8 cellular contexts compared by ENCODE assay signal in genomic region chr7:143263266-143264195, GRCh38.
DNase-seq lines count a peak whose midpoint lies in the region; ATAC-seq and TF ChIP-seq lines count a peak whose summit lies in the region.

Gene GSTK1, plus strand, starts transcription at chr7:143263441. Its CDS starts 73 bp downstream, at chr7:143263514.

- H3K36me3 ChIP-seq in iPS-20b (ENCODE audit: insufficient read depth, low read depth, low read length), result peaks cover 7% of the 10 kb centered on the region; the same call in 1 of the 2 replicates

- no peaks in the 10 kb centered on the region for H3K4me1 ChIP-seq in iPS-20b (ENCODE audit: insufficient read depth, low read length)

- H3K4me3 ChIP-seq in iPS-20b (ENCODE audit: low read length) (peak within 1 kb of the TSS; percentile 84), skin epidermis (peak within 1 kb of the TSS; percentile 60 to 88 (median 74))

- peak within 1 kb of the TSS; percentile 86 for H3K27ac ChIP-seq in VCaP
- no peak within 1 kb of the TSS for H3K27ac ChIP-seq in iPS-20b (ENCODE audit: low read length)
- H3K27ac ChIP-seq in skin epidermis, result peak within 1 kb of the TSS; percentile 82 to 97 (median 91)

- in situ Hi-C loops in T47D (cut with HindIII; ENCODE audit: low pct_unique_long_range_greater_than_20kb, low sequenced_read_pairs), result no loop called here

- DNase-seq in NCI-H1694 treated with DMSO at 0.1 percent for 48 hours (lab: John Stamatoyannopoulos, UW), result peak; percentile 15
- no peak for DNase-seq in NCI-H1694 (lab: John Stamatoyannopoulos, UW)
- DNase-seq in NCI-H2081 treated with DMSO at 0.1 percent for 48 hours (lab: John Stamatoyannopoulos, UW), result peak; percentile 28
- peak; percentile 65 to 67 for DNase-seq in T47D (ENCODE audit: low read depth in 1 of 2, low spot score in 1 of 2)

- TF ChIP-seq CTCF in VCaP (conservative IDR thresholded peaks at IDR 0.05), result 0 out of 2 replicates have a peak, but pooled peaks have one; percentile 4

- no peaks in the 10 kb centered on the region for H3K9me3 ChIP-seq in iPS-20b (ENCODE audit: insufficient read depth, low read depth, low read length)

- peak within 1 kb of the TSS; percentile 80 for H3K9ac ChIP-seq in iPS-20b (ENCODE audit: low read depth, low read length)

- no peaks in the 10 kb centered on the region; the same call in 1 of the 2 replicates for H3K27me3 ChIP-seq in iPS-20b (ENCODE audit: insufficient read depth, low read length)

- ATAC-seq in HG02870 (IDR thresholded peaks at IDR 0.05; ENCODE audit: unreplicated experiment), result peak; percentile 95
